8 cellular contexts compared by ENCODE assay signal in genomic region chr10:133278577-133279265, GRCh38. TPM values are rescaled to one million over a fixed set of nuclear protein-coding genes. Genes with fewer than 3 reads are reported as not detected.
DNase-seq lines count a peak whose midpoint lies in the region; ATAC-seq and TF ChIP-seq lines count a peak whose summit lies in the region.

No MANE protein-coding gene starts in this region.

- H3K27ac Mint-ChIP-seq in T-helper 2 cell treated with Interferon-gamma antibody and Interleukin-4, amounts not matched to agents 5 μg/mL and 100 μg/mL, for 36 hours: peak overlapping the region; percentile 96
- H3K27ac Mint-ChIP-seq in neural crest cell (ENCODE audit: unreplicated experiment): peak overlapping the region; percentile 27

- H3K27ac ChIP-seq in colonic mucosa: peak overlapping the region; percentile 41

- peaks cover 25% of the 10 kb centered on the region for H3K4me1 Mint-ChIP-seq in T-helper 2 cell treated with Interferon-gamma antibody and Interleukin-4, amounts not matched to agents 5 μg/mL and 100 μg/mL, for 36 hours (ENCODE audit: low read depth)
- peaks cover 3% of the 10 kb centered on the region for H3K4me1 Mint-ChIP-seq in neural crest cell

- H3K9ac ChIP-seq in colonic mucosa (ENCODE audit: low read depth in 2 of 2, low read length in 2 of 2): no peak overlapping the region

- no peak for TF ChIP-seq CTCF in colonic mucosa (IDR thresholded peaks at IDR 0.05)
- TF ChIP-seq CTCF in neural crest cell (conservative IDR thresholded peaks at IDR 0.05): no peak

- no peaks in the 10 kb centered on the region for H3K9me3 ChIP-seq in colonic mucosa

- DNase-seq in AML-193 (lab: John Stamatoyannopoulos, UW) (peak; percentile 71 to 80), colonic mucosa (peak; percentile 57), neural crest cell (ENCODE audit: low read depth, low spot score) (no peak), NCI-H187 (lab: John Stamatoyannopoulos, UW) (no peak), GM03348 (ENCODE audit: low spot score) (no peak)
- DNase-seq in T-helper 2 cell treated with Interferon-gamma antibody and Interleukin-4, amounts not matched to agents 5 μg/mL and 100 μg/mL, for 36 hours (ENCODE audit: low spot score): peak; percentile 70

- no peaks in the 10 kb centered on the region for H3K27me3 Mint-ChIP-seq in T-helper 2 cell treated with Interferon-gamma antibody and Interleukin-4, amounts not matched to agents 5 μg/mL and 100 μg/mL, for 36 hours (ENCODE audit: low read depth)
- H3K27me3 Mint-ChIP-seq in neural crest cell (ENCODE audit: low read depth): peaks cover 19% of the 10 kb centered on the region

- H3K4me1 ChIP-seq in colonic mucosa: peaks cover 4% of the 10 kb centered on the region

- H3K9me3 Mint-ChIP-seq in T-helper 2 cell treated with Interferon-gamma antibody and Interleukin-4, amounts not matched to agents 5 μg/mL and 100 μg/mL, for 36 hours: no peaks in the 10 kb centered on the region
- no peaks in the 10 kb centered on the region for H3K9me3 Mint-ChIP-seq in neural crest cell

- H3K36me3 Mint-ChIP-seq in T-helper 2 cell treated with Interferon-gamma antibody and Interleukin-4, amounts not matched to agents 5 μg/mL and 100 μg/mL, for 36 hours (ENCODE audit: low read depth): peaks cover 28% of the 10 kb centered on the region
- no peaks in the 10 kb centered on the region for H3K36me3 Mint-ChIP-seq in neural crest cell (ENCODE audit: low read depth)

- no peak overlapping the region for H3K4me3 ChIP-seq in colonic mucosa

- H3K27me3 ChIP-seq in colonic mucosa: peaks cover 16% of the 10 kb centered on the region

- intact Hi-C loops in colonic mucosa (cut with DNase I): no loop called here

- H3K4me3 Mint-ChIP-seq in T-helper 2 cell treated with Interferon-gamma antibody and Interleukin-4, amounts not matched to agents 5 μg/mL and 100 μg/mL, for 36 hours: peak overlapping the region; percentile 86
- no peak overlapping the region for H3K4me3 Mint-ChIP-seq in neural crest cell

- ATAC-seq in GM19025 (IDR thresholded peaks at IDR 0.05; ENCODE audit: low read depth, unreplicated experiment) (peak; percentile 31), HG03378 (IDR thresholded peaks at IDR 0.05; ENCODE audit: unreplicated experiment) (peak; percentile 34)

- H3K36me3 ChIP-seq in colonic mucosa: no peaks in the 10 kb centered on the region

RNA-seq across cellular contexts. Expression of gene ADAM8, which starts 2.1 kb away (rescaled TPM):
- total RNA-seq in colonic mucosa (1 to 10 TPM; 3.7 to 5.7 TPM), neural crest cell (3.6 and 4.5 TPM in 2 replicates)

RNA-seq across cellular contexts. Expression of gene TUBGCP2, which starts 30.0 kb away (rescaled TPM):
- total RNA-seq in colonic mucosa (10 to 100 TPM; 64.7 to 67.5 TPM), neural crest cell (70.0 and 72.0 TPM in 2 replicates)

RNA-seq across cellular contexts. Expression of gene ZNF511, which starts 30.0 kb away (rescaled TPM):
- total RNA-seq in colonic mucosa: 10 to 100 TPM; 53.9 to 78.2 TPM
- 62.7 and 75.6 TPM in 2 replicates for total RNA-seq in neural crest cell

RNA-seq across cellular contexts. Expression of gene VENTX, which starts 41.1 kb away (rescaled TPM):
- total RNA-seq in colonic mucosa: under 1 TPM; 0.15 to 0.24 TPM
- not detected in 2 replicates for total RNA-seq in neural crest cell

RNA-seq across cellular contexts. Expression of gene UTF1, which starts 48.7 kb away (rescaled TPM):
- total RNA-seq in colonic mucosa (not detected), neural crest cell (not detected in 2 replicates)

Comparison
In these comparisons a context has a peak if more than half of its experiments do, and no peak if none do; other contexts are left out.
1. DNase-seq: peak in AML-193 (2 of 2), T-helper 2 cell treated with Interferon-gamma antibody and Interleukin-4, amounts not matched to agents 5 μg/mL and 100 μg/mL, for 36 hours (single experiment) and colonic mucosa (single experiment); none in neural crest cell (single experiment), NCI-H187 (0 of 2) and GM03348 (single experiment).